ENCODE assay signal across 8 cellular contexts in the genomic region with DNA sequence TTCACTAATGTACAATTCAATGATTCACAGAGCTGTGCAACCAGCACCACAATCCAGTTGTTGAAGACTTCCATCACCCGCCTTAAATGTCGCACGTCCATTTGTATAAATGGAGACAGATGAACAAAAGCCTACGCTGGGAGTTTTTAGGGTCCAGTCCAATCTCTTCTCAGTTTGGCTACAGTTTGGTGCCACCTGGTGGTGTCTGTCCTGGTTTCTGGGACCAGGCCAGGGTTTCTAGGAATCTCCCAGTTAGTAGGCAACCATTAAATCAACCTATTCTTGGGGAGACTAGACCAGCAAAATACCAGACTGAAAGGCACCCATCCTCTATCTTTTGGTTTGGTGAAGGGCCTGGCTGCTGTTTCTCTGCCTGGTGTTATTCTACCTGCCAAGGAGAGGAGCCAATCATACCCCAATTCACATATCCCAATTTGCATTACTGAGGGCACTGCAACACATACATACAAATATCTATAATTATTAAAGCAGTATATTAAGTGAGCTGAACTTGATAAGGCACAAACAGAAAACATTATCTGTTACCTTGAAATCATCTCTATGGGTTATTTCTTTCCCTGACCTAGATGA. TPM values are rescaled to one million over a fixed set of nuclear protein-coding genes. Genes with fewer than 3 reads are reported as not detected.
A peak's percentile ranks its signal among the peaks of the same experiment; 100 is the strongest.
DNase-seq lines count a peak whose midpoint lies in the region; ATAC-seq and TF ChIP-seq lines count a peak whose summit lies in the region.

No MANE protein-coding gene starts in this region.

- H4K20me1 ChIP-seq in HCT116 (ENCODE audit: insufficient read depth): no peaks in the 10 kb centered on the region

- no peaks in the 10 kb centered on the region for H3K9me2 ChIP-seq in HCT116 (ENCODE audit: insufficient read depth)

- no peaks in the 10 kb centered on the region for H3K9me3 Mint-ChIP-seq in activated naive CD8-positive, alpha-beta T cell treated with anti-CD3 and anti-CD28 coated beads, Interleukin-2, amount 50 U/mL, for 24 hours

- no peak overlapping the region for H3K4me3 Mint-ChIP-seq in activated naive CD8-positive, alpha-beta T cell treated with anti-CD3 and anti-CD28 coated beads, Interleukin-2, amount 50 U/mL, for 24 hours

- no peak overlapping the region for H3K27ac Mint-ChIP-seq in activated naive CD8-positive, alpha-beta T cell treated with anti-CD3 and anti-CD28 coated beads, Interleukin-2, amount 50 U/mL, for 24 hours

- no peak for TF ChIP-seq POLR2A in HCT116 (IDR thresholded peaks at IDR 0.05; ENCODE audit: borderline replicate concordance, extremely low read depth, insufficient read depth, insufficient read length)

- POLR2A ChIA-PET in HCT116 (lab: Charles Lee): no interaction called here

- peak; percentile 64 to 80 (median 76); a peak in 5 of 6 replicates for TF ChIP-seq CTCF in HCT116 (IDR thresholded peaks at IDR 0.05 in 2 of 3, conservative IDR thresholded peaks at IDR 0.05 in 1 of 3; ENCODE audit: borderline replicate concordance in 1 of 3, insufficient read depth in 1 of 3, low read depth in 2 of 3, low read length in 2 of 3)

- DNase-seq in C1 segment of cervical spinal cord (lab: John Stamatoyannopoulos, UW) (peak in 8 of 14 donors; percentile 1 to 39 (median 7)), HCT116 (ENCODE audit: low read depth, low spot score) (peak; percentile 53), NCI-H460 (ENCODE audit: extremely low read depth, low read depth) (peak; percentile 61), hypothalamus (lab: John Stamatoyannopoulos, UW) (peak in 36 of 51 donors; percentile 1 to 60 (median 16)), aorta (no peak)
- DNase-seq in activated naive CD8-positive, alpha-beta T cell treated with anti-CD3 and anti-CD28 coated beads, Interleukin-2, amount 50 U/mL, for 24 hours: peak; percentile 49
- DNase-seq in stimulated activated CD4-positive, alpha-beta T cell treated with anti-CD3 and anti-CD28 coated beads, Interleukin-2, amount 100 ng/mL, for 24 hours: peak; percentile 27 to 47

- H3K27ac ChIP-seq in HCT116 (ENCODE audit: low read depth, low read length): no peak overlapping the region
- no peak overlapping the region for H3K27ac ChIP-seq in aorta (ENCODE audit: low read depth in 1 of 2, low read length in 2 of 2)

- no peak overlapping the region for H3K4me2 ChIP-seq in HCT116 (ENCODE audit: low read length)

- no peak overlapping the region for H3K9ac ChIP-seq in HCT116 (ENCODE audit: low read length)

- H3K4me3 ChIP-seq in HCT116 (replicated peaks in 1 of 2; ENCODE audit: low read depth in 1 of 2, low read length in 2 of 2) (no peak overlapping the region), aorta (ENCODE audit: low read length in 2 of 2) (no peak overlapping the region)

- no peaks in the 10 kb centered on the region for H3K27me3 Mint-ChIP-seq in activated naive CD8-positive, alpha-beta T cell treated with anti-CD3 and anti-CD28 coated beads, Interleukin-2, amount 50 U/mL, for 24 hours

- peak; percentile 23; the same call in 1 of the 2 replicates for ATAC-seq in HCT116
- ATAC-seq in activated naive CD8-positive, alpha-beta T cell treated with anti-CD3 and anti-CD28 coated beads, Interleukin-2, amount 50 U/mL, for 24 hours: no peak
- ATAC-seq in aorta (ENCODE audit: low FRiP score): no peak
- no peak for ATAC-seq in HG03095 (IDR thresholded peaks at IDR 0.05; ENCODE audit: unreplicated experiment)

- 35 to 50% methylated on average over 4 of the region's 4 CpGs for WGBS in aorta, 2 donors

- CTCF ChIA-PET in HCT116 (lab: Charles Lee): interaction anchor here (2.9 kb wide), 1 partner anchor 12 kb away, joined by 16 read pairs; no protein-coding TSS in a partner anchor

- H3K9me3 ChIP-seq in HCT116 (ENCODE audit: control insufficient read depth in 1 of 2, insufficient read depth in 1 of 2, low read depth in 1 of 2, low read length in 2 of 2): no peaks in the 10 kb centered on the region
- H3K9me3 ChIP-seq in aorta (ENCODE audit: control insufficient read depth, low read length): no peaks in the 10 kb centered on the region

- peaks cover 17% of the 10 kb centered on the region for H3K79me2 ChIP-seq in HCT116 (ENCODE audit: insufficient read depth, low read length)

- H3K36me3 Mint-ChIP-seq in activated naive CD8-positive, alpha-beta T cell treated with anti-CD3 and anti-CD28 coated beads, Interleukin-2, amount 50 U/mL, for 24 hours (ENCODE audit: low read depth): peaks cover 4% of the 10 kb centered on the region

- intact Hi-C loops in HCT116 (cut with micrococcal nuclease) (no loop called here), aorta (cut with DNase I) (no loop called here)

- TF ChIP-seq RAD21 in HCT116 (IDR thresholded peaks at IDR 0.05; ENCODE audit: low read depth): peak; percentile 81

- no TSS peak for BruUV-seq in HCT116 (replicated peaks; lab: Mats Ljungman, UMichigan)

- H3K4me1 ChIP-seq in HCT116 (ENCODE audit: control insufficient read depth in 1 of 2, insufficient read depth in 2 of 2, low read length in 2 of 2): peaks cover 0 to 10% of the 10 kb centered on the region in 2 experiments; a peak in 2 of 4 replicates
- no peaks in the 10 kb centered on the region for H3K4me1 ChIP-seq in aorta (ENCODE audit: control insufficient read depth in 1 of 2, insufficient read depth in 2 of 2, low read length in 2 of 2)

- H3K36me3 ChIP-seq in HCT116 (ENCODE audit: control insufficient read depth in 1 of 2, insufficient read depth in 2 of 2, low read length in 2 of 2) (no peaks in the 10 kb centered on the region), aorta (ENCODE audit: control insufficient read depth in 1 of 2, insufficient read depth in 2 of 2, low read length in 1 of 2) (no peaks in the 10 kb centered on the region)

- no peaks in the 10 kb centered on the region for H3K27me3 ChIP-seq in HCT116 (ENCODE audit: insufficient read depth, low read length)
- no peaks in the 10 kb centered on the region for H3K27me3 ChIP-seq in aorta (ENCODE audit: control insufficient read depth in 1 of 2, insufficient read depth in 2 of 2, low read length in 1 of 2)

- RAD21 ChIA-PET in HCT116 (lab: Charles Lee; ENCODE audit: low non-redundant PET in 1 of 2, low total read pairs in 2 of 2, uncharacterized antibody in 2 of 2, unreplicated experiment in 2 of 2): no interaction called here

- H3K4me1 Mint-ChIP-seq in activated naive CD8-positive, alpha-beta T cell treated with anti-CD3 and anti-CD28 coated beads, Interleukin-2, amount 50 U/mL, for 24 hours: peaks cover 17% of the 10 kb centered on the region

- no peak overlapping the region for H2AFZ ChIP-seq in HCT116 (ENCODE audit: low read depth, low read length, poor library complexity, severe bottlenecking)

TF ChIP-seq in HCT116, 20 proteins besides CTCF, POLR2A, EP300 and RAD21:
- no peak for TF ChIP-seq MAX (IDR thresholded peaks at IDR 0.05)
TF ChIP-seq in HCT116: peak in this region for 0.

RNA-seq across cellular contexts. Expression of gene DDX1, which starts 3.2 kb away (rescaled TPM):
- 117 TPM for total RNA-seq in HCT116 (2021; ENCODE audit: unreplicated experiment)
- 48.1 and 65.6 TPM in 2 replicates for polyA plus RNA-seq in HCT116 (2012)
- total RNA-seq in NCI-H460 (2014; rRNA removed; shearing (Covaris generic)): 64.4 and 82.6 TPM in 2 replicates
- 90.1 and 96.8 TPM in 2 replicates for polyA plus RNA-seq in NCI-H460 (2014; cell fraction: nucleus; rRNA removed)
- 10 to 100 TPM; 77.7 to 77.9 TPM for total RNA-seq in aorta
- polyA plus RNA-seq in aorta: 10 to 100 TPM; 73.6 to 82.6 TPM

RNA-seq across cellular contexts. Expression of gene NBAS, which starts 27.3 kb away (rescaled TPM):
- 32.8 TPM for total RNA-seq in HCT116 (2021; ENCODE audit: unreplicated experiment)
- 26.0 and 26.6 TPM in 2 replicates for polyA plus RNA-seq in HCT116 (2012)
- total RNA-seq in NCI-H460 (2014; rRNA removed; shearing (Covaris generic)): 58.6 and 59.9 TPM in 2 replicates
- polyA plus RNA-seq in NCI-H460 (2014; cell fraction: nucleus; rRNA removed): 30.8 and 35.0 TPM in 2 replicates
- total RNA-seq in aorta: 10 to 100 TPM; 37.0 to 46.0 TPM
- 10 to 100 TPM in 1 of 2 donors, 1 to 10 TPM in 1; 7.4 to 30.4 TPM for polyA plus RNA-seq in aorta

Comparison
In these comparisons a context has a peak if more than half of its experiments do, and no peak if none do; other contexts are left out.
1. DNase-seq: peak in C1 segment of cervical spinal cord (8 of 14), HCT116 (single experiment), NCI-H460 (single experiment), activated naive CD8-positive, alpha-beta T cell treated with anti-CD3 and anti-CD28 coated beads, Interleukin-2, amount 50 U/mL, for 24 hours (single experiment), hypothalamus (36 of 51) and stimulated activated CD4-positive, alpha-beta T cell treated with anti-CD3 and anti-CD28 coated beads, Interleukin-2, amount 100 ng/mL, for 24 hours (2 of 2); none in aorta (0 of 2).